In genomic region chr2:97094772-97095611, GRCh38 we compare ENCODE assay signal across 8 cellular contexts. TPM values are rescaled to one million over a fixed set of nuclear protein-coding genes. Genes with fewer than 3 reads are reported as not detected.
DNase-seq lines count a peak whose midpoint lies in the region; ATAC-seq, FAIRE-seq and TF ChIP-seq lines count a peak whose summit lies in the region.
"Not testable (repeated sequence)": the region's sequence is repeated elsewhere in the genome, so short reads cannot be mapped to it uniquely, and the experiment has no call there.

A gene with protein sequence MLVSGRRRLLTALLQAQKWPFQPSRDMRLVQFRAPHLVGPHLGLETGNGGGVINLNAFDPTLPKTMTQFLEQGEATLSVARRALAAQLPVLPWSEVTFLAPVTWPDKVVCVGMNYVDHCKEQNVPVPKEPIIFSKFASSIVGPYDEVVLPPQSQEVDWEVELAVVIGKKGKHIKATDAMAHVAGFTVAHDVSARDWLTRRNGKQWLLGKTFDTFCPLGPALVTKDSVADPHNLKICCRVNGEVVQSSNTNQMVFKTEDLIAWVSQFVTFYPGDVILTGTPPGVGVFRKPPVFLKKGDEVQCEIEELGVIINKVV (minus strand): TSS chr2:97094882. CDS start chr2:97091706, 3,176 bp downstream.

- not testable (repeated sequence) for H3K9ac ChIP-seq in HUES6 (ENCODE audit: low read length)

- not testable (repeated sequence) for FAIRE-seq in RCC 7860 (lab: Jason Lieb, UNC)

- H3K36me3 ChIP-seq in HUES6 (ENCODE audit: control insufficient read depth, insufficient read depth, low read length); mucosa of descending colon (ENCODE audit: low read depth): not testable (repeated sequence)

- H3K4me3 ChIP-seq in HUES6 (ENCODE audit: low read depth, low read length) (peak within 1 kb of the TSS; percentile 53), epithelial cell of proximal tubule (ENCODE audit: low read depth, low read length) (peak within 1 kb of the TSS; percentile 38)
- H3K4me3 ChIP-seq in mucosa of descending colon, result not testable (repeated sequence)

- not testable (repeated sequence) for H3K9me3 ChIP-seq in HUES6 (ENCODE audit: control insufficient read depth, insufficient read depth, low read depth, low read length); mucosa of descending colon

- DNase-seq in D341Med (ENCODE audit: low spot score) (peak; percentile 70), RCC 7860 (ENCODE audit: low spot score) (peak; percentile 40), mucosa of descending colon (peak; percentile 86 to 93 (median 91))
- DNase-seq in activated T-cell treated with anti-CD3 and anti-CD28 coated beads, Interleukin-2, amount 50 U/mL, for 1 hour, result peak; percentile 83
- DNase-seq in epithelial cell of proximal tubule (ENCODE audit: low read depth), result not testable (repeated sequence)
- DNase-seq in stimulated activated CD8-positive, alpha-beta memory T cell treated with anti-CD3 and anti-CD28 coated beads, Interleukin-15, amount 100 ng/mL, for 48 hours (ENCODE audit: low read depth in 2 of 2), result peak; percentile 74 to 76

- not testable (repeated sequence) for TF ChIP-seq CTCF in epithelial cell of proximal tubule (conservative IDR thresholded peaks at IDR 0.05; ENCODE audit: low read depth, low read length); mucosa of descending colon (IDR thresholded peaks at IDR 0.05)

- not testable (repeated sequence) for H3K27ac ChIP-seq in HUES6 (ENCODE audit: low read depth, low read length)

- H3K27me3 ChIP-seq in HUES6 (ENCODE audit: control insufficient read depth, insufficient read depth, low read length), result not testable (repeated sequence)

- not testable (repeated sequence) for H3K4me1 ChIP-seq in HUES6 (ENCODE audit: control insufficient read depth, insufficient read depth, low read length); mucosa of descending colon (ENCODE audit: low read depth)

- ATAC-seq in GM21619 (IDR thresholded peaks at IDR 0.05; ENCODE audit: unreplicated experiment) (peak; percentile 94), mucosa of descending colon (peak; percentile 96)

- intact Hi-C loops in mucosa of descending colon (cut with DNase I, micrococcal nuclease), result not testable (repeated sequence)

RNA-seq across cellular contexts. Expression of the gene that starts here (rescaled TPM):
- total RNA-seq in epithelial cell of proximal tubule (8.4 and 12.2 TPM in 2 replicates), mucosa of descending colon (10 to 100 TPM in 1 of 3 donors, 1 to 10 TPM in 2; 5.3 to 13.4 (median 6.1) TPM)
